Comparison of ENCODE assay signal across 19 cellular contexts in the genomic region with DNA sequence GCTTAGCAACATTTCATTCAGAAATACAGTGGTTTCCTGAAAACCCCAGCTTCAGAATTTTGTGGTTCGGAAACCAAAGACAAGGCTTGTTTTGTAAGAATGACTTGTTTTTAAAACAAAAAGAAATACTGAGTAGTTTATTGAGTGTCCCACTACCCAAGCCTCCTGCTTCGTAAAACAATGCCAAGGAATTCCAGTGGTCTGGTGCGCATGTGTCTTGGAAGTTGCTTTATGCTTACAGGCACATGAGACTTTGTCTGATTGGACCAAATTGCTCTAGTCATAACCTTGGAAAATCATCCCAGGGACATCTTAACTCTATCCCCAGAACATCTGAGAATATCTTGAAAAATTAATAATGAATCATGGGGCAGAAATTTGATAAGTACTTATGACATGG.
DNase-seq lines count a peak whose midpoint lies in the region; ATAC-seq and TF ChIP-seq lines count a peak whose summit lies in the region.
"Had no signal": no experiment of that assay in that cellular context is flagged by ENCODE, and none has a peak within 500 bp of the region (broad histone marks: within the 10 kb centered on the region; RNA-seq: fewer than 3 reads in every experiment).

No MANE protein-coding gene starts in this region.

- H3K4me3 Mint-ChIP-seq in CD14-positive monocyte, result no peak overlapping the region
- no peak overlapping the region for H3K4me3 Mint-ChIP-seq in glutamatergic neuron (ENCODE audit: unreplicated experiment)
- H3K4me3 Mint-ChIP-seq: CD4-positive, CD25-positive, alpha-beta regulatory T cell had no signal

- 0 out of 2 replicates have a peak, but pooled peaks cover 2% of the 10 kb centered on the region for H3K9me1 ChIP-seq in IMR-90 (ENCODE audit: insufficient read depth, low read length)

- peak; percentile 46 for DNase-seq in IMR-90
- DNase-seq in astrocyte of the cerebellum (ENCODE audit: low read depth), result peak; percentile 82
- peak; percentile 51 for DNase-seq in fibroblast of the aortic adventitia (ENCODE audit: low read depth)
- no peak for DNase-seq in left ventricle myocardium inferior
- DNase-seq in CD14-positive monocyte (ENCODE audit: low spot score), result no peak
- DNase-seq in glutamatergic neuron, result no peak
- DNase-seq: CD4-positive, CD25-positive, alpha-beta regulatory T cell; COR-L47; GM23248; KBM-7; MV-4-11; NCI-H1694 treated with DMSO at 0.1 percent for 48 hours; NCI-H510A; NCI-H748 treated with DMSO at 0.1 percent for 48 hours; NK-92 treated with Interleukin-12 subunit alpha and Interleukin-12 subunit beta, amount 100 ng/mL, for 24 hours; Peyer's patch had no signal

- H3K14ac ChIP-seq in IMR-90 (replicated peaks; ENCODE audit: low read depth, low read length), result peak overlapping the region; percentile 84

- no peaks in the 10 kb centered on the region for H3K27me3 ChIP-seq in IMR-90 (ENCODE audit: control insufficient read depth, insufficient read depth, low read length)
- no peaks in the 10 kb centered on the region for H3K27me3 ChIP-seq in left ventricle myocardium inferior (ENCODE audit: low read depth)
- H3K27me3 ChIP-seq in gastroesophageal sphincter, result no peaks in the 10 kb centered on the region
- H3K27me3 ChIP-seq: Peyer's patch had no signal

- H3K27ac Mint-ChIP-seq in CD14-positive monocyte (no peak overlapping the region), glutamatergic neuron (ENCODE audit: unreplicated experiment) (no peak overlapping the region)
- H3K27ac Mint-ChIP-seq: CD4-positive, CD25-positive, alpha-beta regulatory T cell had no signal

- H2AFZ ChIP-seq in IMR-90 (replicated peaks; ENCODE audit: low read length, poor library complexity), result peak overlapping the region; percentile 39
- H2AFZ ChIP-seq: GM23248 had no signal

- peak overlapping the region; percentile 58 to 89 for H4K8ac ChIP-seq in IMR-90 (ENCODE audit: low read depth in 2 of 2, low read length in 2 of 2)

- H3K4me1 Mint-ChIP-seq in CD14-positive monocyte (no peaks in the 10 kb centered on the region), glutamatergic neuron (ENCODE audit: low read depth, unreplicated experiment) (no peaks in the 10 kb centered on the region)
- H3K4me1 Mint-ChIP-seq: CD4-positive, CD25-positive, alpha-beta regulatory T cell had no signal

- no peak overlapping the region for H3K9ac ChIP-seq in IMR-90 (ENCODE audit: low read depth, low read length)
- H3K9ac ChIP-seq: GM23248 had no signal

- peak overlapping the region; percentile 100 for H2BK5ac ChIP-seq in IMR-90 (ENCODE audit: low read depth, low read length, poor library complexity, severe bottlenecking)

- H4K91ac ChIP-seq in IMR-90 (ENCODE audit: insufficient read depth, low read depth, low read length), result peak overlapping the region; percentile 96

- H3K27ac ChIP-seq in IMR-90 (ENCODE audit: insufficient read depth, low read length) (peak overlapping the region; percentile 89), left ventricle myocardium inferior (replicated peaks) (no peak overlapping the region), gastroesophageal sphincter (no peak overlapping the region)
- H3K27ac ChIP-seq: GM23248, Peyer's patch had no signal

- 0 out of 4 replicates have a peak, but pooled peaks cover under 1 to 4% of the 10 kb centered on the region in 2 experiments for H3K79me1 ChIP-seq in IMR-90 (ENCODE audit: low read depth in 1 of 2, low read length in 2 of 2)

- H3K23ac ChIP-seq in IMR-90 (ENCODE audit: low read depth, low read length), result peak overlapping the region; percentile 65; the same call in 1 of the 2 replicates

- intact Hi-C loops in IMR-90 (cut with micrococcal nuclease), result no loop called here
- intact Hi-C loops in left ventricle myocardium inferior (cut with micrococcal nuclease), result no loop called here
- intact Hi-C loops in CD14-positive monocyte (cut with micrococcal nuclease), result no loop called here

- no peak for TF ChIP-seq RAD21 in IMR-90 (IDR thresholded peaks at IDR 0.05; ENCODE audit: low read length)

- H3K4me1 ChIP-seq in IMR-90 (ENCODE audit: control insufficient read depth, insufficient read depth, low read length) (peaks cover 22% of the 10 kb centered on the region), left ventricle myocardium inferior (no peaks in the 10 kb centered on the region), gastroesophageal sphincter (no peaks in the 10 kb centered on the region)
- H3K4me1 ChIP-seq: Peyer's patch had no signal

- H3K36me3 ChIP-seq in IMR-90 (ENCODE audit: control insufficient read depth, insufficient read depth, low read length) (no peaks in the 10 kb centered on the region), left ventricle myocardium inferior (no peaks in the 10 kb centered on the region), gastroesophageal sphincter (no peaks in the 10 kb centered on the region)
- H3K36me3 ChIP-seq: Peyer's patch had no signal

- H2BK20ac ChIP-seq in IMR-90 (ENCODE audit: low read depth, low read length), result peak overlapping the region; percentile 95

- no peak for TF ChIP-seq POLR2A in IMR-90 (IDR thresholded peaks at IDR 0.05; ENCODE audit: low read depth, low read length)
- no peak for TF ChIP-seq POLR2A in gastroesophageal sphincter (IDR thresholded peaks at IDR 0.05)

- peak overlapping the region; percentile 87 for H2BK15ac ChIP-seq in IMR-90 (ENCODE audit: low read depth, low read length)

- peak overlapping the region; percentile 97 for H4K5ac ChIP-seq in IMR-90 (ENCODE audit: low read depth, low read length)

- ATAC-seq in IMR-90 (ENCODE audit: low read depth), result no peak
- ATAC-seq in gastroesophageal sphincter, result no peak
- ATAC-seq: GM12878, HCT116 had no signal

- H3K36me3 Mint-ChIP-seq in CD14-positive monocyte, result no peaks in the 10 kb centered on the region
- H3K36me3 Mint-ChIP-seq in glutamatergic neuron (ENCODE audit: unreplicated experiment), result no peaks in the 10 kb centered on the region
- H3K36me3 Mint-ChIP-seq: CD4-positive, CD25-positive, alpha-beta regulatory T cell had no signal

- TF ChIP-seq CTCF in IMR-90 (conservative IDR thresholded peaks at IDR 0.05; ENCODE audit: low read depth, low read length), result no peak
- TF ChIP-seq CTCF in astrocyte of the cerebellum (IDR thresholded peaks at IDR 0.05; ENCODE audit: low read depth, low read length, missing control alignments), result no peak
- TF ChIP-seq CTCF in fibroblast of the aortic adventitia (IDR thresholded peaks at IDR 0.05; ENCODE audit: insufficient read depth, low read length), result no peak
- TF ChIP-seq CTCF in left ventricle myocardium inferior (IDR thresholded peaks at IDR 0.05; ENCODE audit: borderline replicate concordance), result no peak
- TF ChIP-seq CTCF in CD14-positive monocyte (IDR thresholded peaks at IDR 0.05), result no peak
- no peak for TF ChIP-seq CTCF in glutamatergic neuron (IDR thresholded peaks at IDR 0.05; ENCODE audit: partially characterized antibody, unreplicated experiment)
- TF ChIP-seq CTCF in gastroesophageal sphincter (IDR thresholded peaks at IDR 0.05), result no peak

- peak overlapping the region; percentile 96 for H2BK120ac ChIP-seq in IMR-90 (ENCODE audit: low read depth, low read length)

- peak overlapping the region; percentile 90 for H2AK5ac ChIP-seq in IMR-90 (ENCODE audit: low read depth, low read length)

- in situ Hi-C loops in IMR-90 (cut with MboI; ENCODE audit: low sequenced_read_pairs), result no loop called here
- in situ Hi-C loops in astrocyte of the cerebellum (cut with HindIII; ENCODE audit: low sequenced_read_pairs), result no loop called here

- peaks cover 0 to 7% (median 1%) of the 10 kb centered on the region in 7 donors for H3K9me3 Mint-ChIP-seq in CD14-positive monocyte
- no peaks in the 10 kb centered on the region for H3K9me3 Mint-ChIP-seq in glutamatergic neuron (ENCODE audit: unreplicated experiment)
- H3K9me3 Mint-ChIP-seq: CD4-positive, CD25-positive, alpha-beta regulatory T cell had no signal

- H4K20me1 ChIP-seq in IMR-90 (ENCODE audit: insufficient read depth, low read length), result no peaks in the 10 kb centered on the region

- H3K4me3 ChIP-seq in IMR-90 (ENCODE audit: insufficient read depth, low read depth, low read length) (no peak overlapping the region), astrocyte of the cerebellum (ENCODE audit: low read depth, low read length) (no peak overlapping the region), fibroblast of the aortic adventitia (ENCODE audit: low read depth, low read length) (no peak overlapping the region), left ventricle myocardium inferior (no peak overlapping the region), gastroesophageal sphincter (no peak overlapping the region)
- H3K4me3 ChIP-seq: GM12878, GM23248, Peyer's patch had no signal

- H3K27me3 Mint-ChIP-seq in CD14-positive monocyte (ENCODE audit: low read depth in 3 of 3) (peaks cover 0 to 2% (median 0%) of the 10 kb centered on the region in 3 donors), glutamatergic neuron (ENCODE audit: unreplicated experiment) (no peaks in the 10 kb centered on the region)
- H3K27me3 Mint-ChIP-seq: CD4-positive, CD25-positive, alpha-beta regulatory T cell had no signal

- BruUV-seq in IMR-90 (replicated peaks; lab: Mats Ljungman, UMichigan), result no TSS peak

- dilution Hi-C loops in IMR-90 (cut with HindIII; ENCODE audit: low sequenced_read_pairs, unreplicated experiment), result no loop called here

- no peak overlapping the region for H3K4me2 ChIP-seq in IMR-90 (ENCODE audit: low read depth, low read length)

- H3K18ac ChIP-seq in IMR-90 (ENCODE audit: low read depth, low read length), result peak overlapping the region; percentile 99

- WGBS in IMR-90 (ENCODE audit: extremely low coverage in 2 of 2, insufficient read length in 1 of 2), 2 experiments, result no CpG with 5 or more reads among the region's 3 CpGs
- WGBS in gastroesophageal sphincter (ENCODE audit: low coverage in 1 of 2), 2 donors, result 87 to 91% methylated on average over 3 of the region's 3 CpGs

- H3K56ac ChIP-seq in IMR-90 (ENCODE audit: extremely low read depth, insufficient read depth, low read length), result peak overlapping the region; percentile 96; the same call in 1 of the 2 replicates

- H2AK9ac ChIP-seq in IMR-90 (replicated peaks; ENCODE audit: low read depth, low read length, poor library complexity), result no peak overlapping the region

- CTCF ChIA-PET in IMR-90 (lab: Yijun Ruan, JAX), result no interaction called here

- H3K4ac ChIP-seq in IMR-90 (ENCODE audit: low read depth, low read length), result peak overlapping the region; percentile 94

- POLR2A ChIA-PET in IMR-90 (lab: Charles Lee; ENCODE audit: unreplicated experiment), result interaction anchor here (0.6 to 0.7 kb wide), 3 partner anchors 18 to 153 kb away, joined by 3 to 15 read pairs (median 4); no protein-coding TSS in a partner anchor

- peaks cover 2% of the 10 kb centered on the region; the same call in 1 of the 2 replicates for H3K9me3 ChIP-seq in IMR-90 (ENCODE audit: control insufficient read depth, insufficient read depth, low read length)
- H3K9me3 ChIP-seq in left ventricle myocardium inferior (replicated peaks), result no peaks in the 10 kb centered on the region
- peaks cover 0 to 6% (median 0%) of the 10 kb centered on the region in 3 donors for H3K9me3 ChIP-seq in gastroesophageal sphincter
- H3K9me3 ChIP-seq: Peyer's patch had no signal

- TF ChIP-seq EP300 in gastroesophageal sphincter (IDR thresholded peaks at IDR 0.05), result no peak

TF ChIP-seq in IMR-90, 13 proteins besides CTCF, POLR2A, EP300 and RAD21 (continues in another document):
- TF ChIP-seq RCOR1 (IDR thresholded peaks at IDR 0.05; ENCODE audit: insufficient replicate concordance, low read length) (no peak), RFX5 (IDR thresholded peaks at IDR 0.05; ENCODE audit: low read depth, low read length) (no peak), CHD1 (IDR thresholded peaks at IDR 0.05; ENCODE audit: low read depth, low read length) (no peak)

Comparison
In these comparisons a context has a peak if more than half of its experiments do, and no peak if none do; other contexts are left out.
1. DNase-seq: peak in IMR-90 (single experiment), astrocyte of the cerebellum (single experiment) and fibroblast of the aortic adventitia (single experiment); none in left ventricle myocardium inferior (single experiment), CD14-positive monocyte (single experiment) and glutamatergic neuron (single experiment).